ENCODE assay signal across 8 cellular contexts in genomic region chr11:67120881-67121710, GRCh38. TPM values are rescaled to one million over a fixed set of nuclear protein-coding genes. Genes with fewer than 3 reads are reported as not detected.
DNase-seq lines count a peak whose midpoint lies in the region; ATAC-seq and TF ChIP-seq lines count a peak whose summit lies in the region.

No MANE protein-coding gene starts in this region.

- TF ChIP-seq CTCF in C4-2B (conservative IDR thresholded peaks at IDR 0.05): no peak
- no peak for TF ChIP-seq CTCF in endothelial cell (IDR thresholded peaks at IDR 0.05; ENCODE audit: unreplicated experiment)
- TF ChIP-seq CTCF in nephron (IDR thresholded peaks at IDR 0.05; ENCODE audit: unreplicated experiment in 3 of 3): no peak

- no peaks in the 10 kb centered on the region for H3K9me3 ChIP-seq in SJCRH30 (replicated peaks)

- peak overlapping the region; percentile 57 for H3K4me3 ChIP-seq in H7 (ENCODE audit: insufficient read depth, low read depth, low read length)
- H3K4me3 ChIP-seq in SJCRH30: peak overlapping the region; percentile 100

- H3K27ac ChIP-seq in C4-2B (peak overlapping the region; percentile 96; the same call in 1 of the 2 replicates), SJCRH30 (no peak overlapping the region)

- ATAC-seq in GM19467 (IDR thresholded peaks at IDR 0.05; ENCODE audit: unreplicated experiment) (no peak), HG03280 (IDR thresholded peaks at IDR 0.05; ENCODE audit: unreplicated experiment) (no peak), HG03439 (IDR thresholded peaks at IDR 0.05; ENCODE audit: unreplicated experiment) (no peak)

- H3K4me1 ChIP-seq in SJCRH30: no peaks in the 10 kb centered on the region

- H3K27me3 ChIP-seq in H7 (ENCODE audit: control insufficient read depth, insufficient read depth, low read length) (peaks cover 2% of the 10 kb centered on the region; the same call in 1 of the 2 replicates), SJCRH30 (no peaks in the 10 kb centered on the region)

- DNase-seq in H7: no peak
- peak in 1 of 2 experiments; percentile 25 for DNase-seq in SJCRH30
- no peak for DNase-seq in endothelial cell (ENCODE audit: low spot score)

- H3K36me3 Mint-ChIP-seq in endothelial cell (ENCODE audit: low read depth, unreplicated experiment) (peaks cover 3% of the 10 kb centered on the region), nephron (ENCODE audit: low read depth) (peaks cover 16% of the 10 kb centered on the region)

- H3K36me3 ChIP-seq in H7 (replicated peaks; ENCODE audit: control insufficient read depth, insufficient read depth, low read length) (peaks cover 2% of the 10 kb centered on the region; the same call in 1 of the 2 replicates), SJCRH30 (0 out of 2 replicates have a peak, but pooled peaks cover 3% of the 10 kb centered on the region)

- H3K9me3 Mint-ChIP-seq in endothelial cell (ENCODE audit: unreplicated experiment) (no peaks in the 10 kb centered on the region), nephron (no peaks in the 10 kb centered on the region)

- H3K4me1 Mint-ChIP-seq in endothelial cell (ENCODE audit: unreplicated experiment) (peaks cover 17% of the 10 kb centered on the region), nephron (peaks cover 29% of the 10 kb centered on the region)

- peak overlapping the region; percentile 92 for H3K4me3 Mint-ChIP-seq in endothelial cell (ENCODE audit: unreplicated experiment)
- H3K4me3 Mint-ChIP-seq in nephron: peak overlapping the region; percentile 98 to 100 (median 99)

- H3K27ac Mint-ChIP-seq in endothelial cell (ENCODE audit: unreplicated experiment): peak overlapping the region; percentile 54
- peak overlapping the region; percentile 84 to 98 (median 92) for H3K27ac Mint-ChIP-seq in nephron

- H3K27me3 Mint-ChIP-seq in endothelial cell (ENCODE audit: unreplicated experiment): peaks cover 8% of the 10 kb centered on the region
- no peaks in the 10 kb centered on the region for H3K27me3 Mint-ChIP-seq in nephron (ENCODE audit: low read depth)

RNA-seq across cellular contexts. Expression of gene KDM2A, which starts 2.0 kb away (rescaled TPM):
- total RNA-seq in H7 (2014; rRNA removed; shearing (Covaris generic)): 29.2 and 36.2 TPM in 2 replicates
- total RNA-seq in SJCRH30 (2014; rRNA removed; shearing (Covaris generic)): 32.2 and 33.7 TPM in 2 replicates
- 76.9 TPM for total RNA-seq in endothelial cell (ENCODE audit: unreplicated experiment)
